ENCODE assay signal across 10 cellular contexts in the genomic region with DNA sequence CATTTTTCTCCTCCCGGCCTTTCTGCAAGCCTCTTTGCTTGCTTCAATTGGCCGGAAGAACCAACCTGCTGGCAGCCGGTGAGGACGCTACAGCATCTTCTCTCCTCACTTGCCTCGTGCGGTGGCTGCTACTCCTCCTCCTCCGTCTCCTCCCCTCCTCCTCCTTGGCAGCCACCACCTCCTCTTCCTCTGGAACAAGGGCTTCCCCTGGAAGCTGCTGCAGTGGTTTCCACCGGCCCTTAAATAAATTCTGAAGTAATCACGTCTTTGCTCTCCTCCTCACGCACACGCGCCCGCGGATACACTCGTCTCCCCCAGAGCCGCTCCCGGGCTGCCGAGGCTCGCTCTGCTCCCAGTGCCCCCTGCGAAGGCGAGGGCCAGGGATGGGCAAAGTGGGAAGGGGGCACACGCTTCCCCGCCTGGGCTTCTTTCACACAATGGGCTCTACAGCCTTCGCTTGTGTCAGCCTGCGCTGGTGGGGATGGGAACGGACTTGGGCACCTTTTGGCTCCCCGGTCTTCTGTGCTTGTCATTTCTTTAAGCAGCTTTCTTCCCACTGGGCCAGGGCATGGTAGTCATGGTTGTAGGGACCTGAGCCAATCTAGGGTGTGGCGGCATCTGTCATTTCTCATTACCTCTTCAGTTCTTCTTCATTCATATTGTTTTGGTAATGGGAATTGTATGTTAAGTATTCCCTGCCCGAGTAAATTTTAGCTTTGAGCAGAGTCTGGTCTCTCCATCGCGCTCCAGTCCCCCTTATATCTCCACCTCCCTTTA. TPM values are rescaled to one million over a fixed set of nuclear protein-coding genes. Genes with fewer than 3 reads are reported as not detected.
DNase-seq lines count a peak whose midpoint lies in the region; ATAC-seq, FAIRE-seq and TF ChIP-seq lines count a peak whose summit lies in the region.
"Had no signal": no experiment of that assay in that cellular context is flagged by ENCODE, and none has a peak within 500 bp of the region (broad histone marks: within the 10 kb centered on the region; RNA-seq: fewer than 3 reads in every experiment).

A gene (minus strand): TSS at position 136 of the 777 bp plus-strand sequence.

- H3K4me2 ChIP-seq in HepG2 (ENCODE audit: low read depth, low read length): peak within 1 kb of the TSS; percentile 3; the same call in 1 of the 2 replicates

- no peak within 1 kb of the TSS for H2AFZ ChIP-seq in HepG2 (ENCODE audit: low read length)

- H3K36me3 ChIP-seq in HepG2 (replicated peaks in 1 of 2; ENCODE audit: control insufficient read depth in 1 of 2, insufficient read depth in 2 of 2, low read length in 2 of 2): no peaks in the 10 kb centered on the region
- H3K36me3 ChIP-seq: thyroid gland had no signal

- no peaks in the 10 kb centered on the region for H3K9me3 ChIP-seq in HepG2 (ENCODE audit: low read length)
- H3K9me3 ChIP-seq: thyroid gland had no signal

- FAIRE-seq in HepG2 (lab: Jason Lieb, UNC): no peak
- FAIRE-seq: G401.6 had no signal

- no peaks in the 10 kb centered on the region for H3K4me1 ChIP-seq in HepG2 (ENCODE audit: insufficient read depth, low read length)

- H3K79me2 ChIP-seq in HepG2 (ENCODE audit: insufficient read depth, low read length): no peaks in the 10 kb centered on the region

- no peaks in the 10 kb centered on the region for H3K27me3 ChIP-seq in dorsolateral prefrontal cortex
- H3K27me3 ChIP-seq in HepG2 (ENCODE audit: control insufficient read depth in 1 of 2, insufficient read depth in 2 of 2, low read length in 2 of 2): peaks cover 0 to 20% of the 10 kb centered on the region in 2 experiments; a peak in 2 of 5 replicates
- H3K27me3 ChIP-seq: thyroid gland had no signal

- intact Hi-C loops in dorsolateral prefrontal cortex (cut with DNase I) (loop anchor here (2.0 to 5.0 kb wide), 2 partner anchors 598 to 599 kb away; a partner anchor contains a TSS), HepG2 (cut with micrococcal nuclease; ENCODE audit: unreplicated experiment) (no loop called here)

- peak; percentile 29; the same call in 2 of the 3 replicates for ATAC-seq in HepG2
- peak; percentile 83 for ATAC-seq in stimulated activated naive CD8-positive, alpha-beta T cell treated with anti-CD3 and anti-CD28 coated beads, Interleukin-15, amount 100 ng/mL, for 72 hours
- no peak for ATAC-seq in GM21737 (IDR thresholded peaks at IDR 0.05; ENCODE audit: unreplicated experiment)

- TF ChIP-seq CTCF in dorsolateral prefrontal cortex (IDR thresholded peaks at IDR 0.05 in 54 of 56, conservative IDR thresholded peaks at IDR 0.05 in 2 of 56; ENCODE audit: low read depth in 1 of 56, partially characterized antibody in 56 of 56) (no peak), HepG2 (CRISPR knock-in tag; IDR thresholded peaks at IDR 0.05) (no peak)

- no peak for TF ChIP-seq POLR2A in HepG2 (IDR thresholded peaks at IDR 0.05; ENCODE audit: insufficient read depth in 1 of 2, low read depth in 2 of 2, low read length in 2 of 2)

- H3K9me3 Mint-ChIP-seq in stimulated activated naive CD8-positive, alpha-beta T cell treated with anti-CD3 and anti-CD28 coated beads, Interleukin-15, amount 100 ng/mL, for 72 hours: peaks cover 0 to 4% of the 10 kb centered on the region in 2 donors

- CTCF ChIA-PET in HepG2 (lab: Yijun Ruan, JAX; ENCODE audit: low intra/inter-chr PET ratio, low total read pairs): no interaction called here

- peak within 1 kb of the TSS; percentile 56 to 94 (median 78) for H3K4me3 ChIP-seq in dorsolateral prefrontal cortex
- no peak within 1 kb of the TSS for H3K4me3 ChIP-seq in HepG2 (replicated peaks in 1 of 3; ENCODE audit: insufficient read depth in 1 of 3, low read depth in 2 of 3, low read length in 3 of 3)

- H4K20me1 ChIP-seq in HepG2 (ENCODE audit: insufficient read depth, low read length): no peaks in the 10 kb centered on the region

- H3K27ac Mint-ChIP-seq in stimulated activated naive CD8-positive, alpha-beta T cell treated with anti-CD3 and anti-CD28 coated beads, Interleukin-15, amount 100 ng/mL, for 72 hours: peak within 1 kb of the TSS in 1 of 2 donors; percentile 65

- peaks cover 51% of the 10 kb centered on the region for H3K27me3 Mint-ChIP-seq in stimulated activated naive CD8-positive, alpha-beta T cell treated with anti-CD3 and anti-CD28 coated beads, Interleukin-15, amount 100 ng/mL, for 72 hours

- no TSS peak for BruUV-seq in HepG2 (replicated peaks; lab: Mats Ljungman, UMichigan)

- peak within 1 kb of the TSS; percentile 85 to 86 for H3K4me3 Mint-ChIP-seq in stimulated activated naive CD8-positive, alpha-beta T cell treated with anti-CD3 and anti-CD28 coated beads, Interleukin-15, amount 100 ng/mL, for 72 hours

- no peak for TF ChIP-seq RAD21 in HepG2 (CRISPR knock-in tag; IDR thresholded peaks at IDR 0.05)

- H3K27ac ChIP-seq in dorsolateral prefrontal cortex: peak within 1 kb of the TSS in 57 of 59 donors; percentile 4 to 92 (median 78)
- no peak within 1 kb of the TSS for H3K27ac ChIP-seq in HepG2 (ENCODE audit: extremely low read length, insufficient read depth, low read length)
- H3K27ac ChIP-seq: thyroid gland had no signal

- no peak within 1 kb of the TSS for H3K9ac ChIP-seq in HepG2 (ENCODE audit: insufficient read depth, low read depth, low read length)

- WGBS in HepG2 (ENCODE audit: low lambda C conversion rate): 25% methylated on average over 25 of the region's 31 CpGs

- TF ChIP-seq EP300 in HepG2 (IDR thresholded peaks at IDR 0.05; ENCODE audit: low read depth in 2 of 2, low read length in 2 of 2): no peak
- TF ChIP-seq EP300 in HepG2 (CRISPR knock-in tag; IDR thresholded peaks at IDR 0.05; ENCODE audit: borderline replicate concordance): no peak

- peak; percentile 1 for DNase-seq in activated T-cell treated with anti-CD3 and anti-CD28 coated beads for 48 hours (ENCODE audit: low read depth)
- no peak for DNase-seq in activated T-cell treated with anti-CD3 and anti-CD28 coated beads for 4 hours
- peak; percentile 16 for DNase-seq in RPMI8226
- peak; percentile 37 to 79 (median 68) for DNase-seq in dorsolateral prefrontal cortex
- no peak for DNase-seq in HepG2 (ENCODE audit: low spot score)
- DNase-seq in stimulated activated naive CD8-positive, alpha-beta T cell treated with anti-CD3 and anti-CD28 coated beads, Interleukin-15, amount 100 ng/mL, for 72 hours: peak; percentile 11 to 16
- no peak for DNase-seq in T-helper 9 cell

- H3K4me1 Mint-ChIP-seq in stimulated activated naive CD8-positive, alpha-beta T cell treated with anti-CD3 and anti-CD28 coated beads, Interleukin-15, amount 100 ng/mL, for 72 hours: peaks cover 17% of the 10 kb centered on the region

- POLR2A ChIA-PET in HepG2 (lab: Yijun Ruan, JAX): no interaction called here

- in situ Hi-C loops in HepG2 (cut with HindIII; ENCODE audit: extremely low pct_ligation_motif_present, low pct_unique_long_range_greater_than_20kb): no loop called here

TF ChIP-seq in HepG2, 621 proteins besides CTCF, POLR2A, EP300 and RAD21:
- no peak for TF ChIP-seq ARID2 (CRISPR knock-in tag; IDR thresholded peaks at IDR 0.05; ENCODE audit: borderline replicate concordance)
- TF ChIP-seq GATA4 (IDR thresholded peaks at IDR 0.05; ENCODE audit: borderline replicate concordance, low read depth): no peak
TF ChIP-seq in HepG2: peak in this region for 0.

RNA-seq across cellular contexts. Expression of the gene that starts here (rescaled TPM):
- total RNA-seq in dorsolateral prefrontal cortex (100 to 1,000 TPM in 119 of 120 experiments, 10 to 100 TPM in 1; 99.2 to 234 (median 172) TPM), HepG2 (2016; rRNA removed; fragmentation: Illumina TruSeq; extraction: Trizol) (not detected in 2 replicates)
- total RNA-seq in HepG2 (2016; cell fraction: cytosol; rRNA removed; fragmentation: Illumina TruSeq; extraction: Trizol; ENCODE audit: low read depth): not detected in 2 replicates
- total RNA-seq in HepG2 (2016; cell fraction: insoluble cytoplasmic fraction; rRNA removed; fragmentation: Illumina TruSeq; extraction: Trizol): not detected in 2 replicates
- total RNA-seq in HepG2 (2016; cell fraction: membrane; rRNA removed; fragmentation: Illumina TruSeq; extraction: Trizol): not detected in 2 replicates
- not detected in 2 replicates for total RNA-seq in HepG2 (2016; cell fraction: nucleus; rRNA removed; fragmentation: Illumina TruSeq; extraction: Trizol)
- polyA plus RNA-seq in HepG2 (2011; rRNA removed): 0.05 TPM in 1 of 2 replicates, not detected in the other
- polyA plus RNA-seq in HepG2 (2011; cell fraction: cytosol; rRNA removed): not detected in 2 replicates
- polyA plus RNA-seq in HepG2 (2011; cell fraction: nucleus; rRNA removed): not detected in 2 replicates
- polyA plus RNA-seq in HepG2 (2012): 0.17 TPM in 1 of 2 replicates, not detected in the other
- polyA plus RNA-seq in HepG2 (2016; cell fraction: cytosol; fragmentation: Illumina TruSeq; extraction: Trizol; ENCODE audit: low read depth): not detected in 2 replicates
- polyA plus RNA-seq in HepG2 (2016; cell fraction: insoluble cytoplasmic fraction; fragmentation: Illumina TruSeq; extraction: Trizol; ENCODE audit: low read depth): not detected in 2 replicates
- polyA plus RNA-seq in HepG2 (2016; cell fraction: membrane; fragmentation: Illumina TruSeq; extraction: Trizol; ENCODE audit: low read depth): not detected in 2 replicates
- not detected in 2 replicates for polyA plus RNA-seq in HepG2 (2016; cell fraction: nucleus; fragmentation: Illumina TruSeq; extraction: Trizol; ENCODE audit: insufficient read depth, low read depth)
- polyA minus RNA-seq in HepG2 (2011; rRNA and poly(A)+ RNA removed; ENCODE audit: low replicate concordance): not detected in 2 replicates
- not detected in 2 replicates for polyA minus RNA-seq in HepG2 (2011; cell fraction: cytosol; rRNA and poly(A)+ RNA removed)
- 0.12 and 0.13 TPM in 2 replicates for polyA minus RNA-seq in HepG2 (2011; cell fraction: nucleus; rRNA and poly(A)+ RNA removed)

Comparison
In these comparisons a context has a peak if more than half of its experiments do, and no peak if none do; other contexts are left out.
1. RNA of the gene that starts here (total RNA-seq): 99.2 to 234 TPM in dorsolateral prefrontal cortex; not detected in HepG2; every median in the first group is over 10 times any median in the second.
2. DNase-seq: peak in activated T-cell treated with anti-CD3 and anti-CD28 coated beads for 48 hours (single experiment), RPMI8226 (single experiment), dorsolateral prefrontal cortex (10 of 10) and stimulated activated naive CD8-positive, alpha-beta T cell treated with anti-CD3 and anti-CD28 coated beads, Interleukin-15, amount 100 ng/mL, for 72 hours (2 of 2); none in activated T-cell treated with anti-CD3 and anti-CD28 coated beads for 4 hours (single experiment), HepG2 (single experiment) and T-helper 9 cell (single experiment).
3. Peak in ATAC-seq and H3K4me2 ChIP-seq in HepG2; RNA of the gene not detected or under 1 TPM.
4. H3K4me3 ChIP-seq: peak in dorsolateral prefrontal cortex (59 of 59); none in HepG2 (0 of 3).